ENCODE assay signal across 34 cellular contexts in the genomic region with DNA sequence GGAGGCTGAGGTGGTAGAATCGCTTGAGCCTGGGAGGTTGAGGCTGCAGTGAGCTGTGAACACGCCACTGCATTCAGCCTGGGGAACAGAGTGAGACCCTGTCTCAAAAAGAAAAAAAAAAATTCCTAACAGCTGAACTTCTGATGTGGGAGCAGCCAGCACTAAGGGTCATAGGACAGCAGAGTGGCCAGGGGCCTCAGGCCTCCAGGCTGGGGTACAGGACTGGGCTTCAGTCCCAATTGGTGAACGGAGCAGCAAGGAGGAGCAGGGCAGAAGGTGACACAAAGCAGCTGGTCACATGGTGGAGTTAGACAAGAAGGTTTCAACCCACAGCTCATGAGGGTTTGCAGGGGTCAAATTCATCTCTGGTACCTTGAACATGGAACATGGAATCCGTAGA. TPM values are rescaled to one million over a fixed set of nuclear protein-coding genes. Genes with fewer than 3 reads are reported as not detected.
"Had no signal": no experiment of that assay in that cellular context is flagged by ENCODE, and none has a peak within 500 bp of the region (broad histone marks: within the 10 kb centered on the region; RNA-seq: fewer than 3 reads in every experiment).

No MANE protein-coding gene starts in this region.

- DNase-seq: activated effector memory CD4-positive, alpha-beta T cell treated with anti-CD3 and anti-CD28 coated beads, Interleukin-2, amount 50 U/mL, for 16 hours; activated effector memory CD4-positive, alpha-beta T cell treated with Interleukin-2 at 50 U/mL for 16 hours; activated gamma-delta T cell; activated gamma-delta T cell treated with Interleukin-2 at 50 U/mL for 16 hours; activated naive CD4-positive, alpha-beta T cell; activated naive CD4-positive, alpha-beta T cell treated with anti-CD3 and anti-CD28 coated beads for 36 hours; activated naive CD4-positive, alpha-beta T cell treated with anti-CD3 and anti-CD28 coated beads, Interleukin-2, amount 10 ng/mL, durations not matched to agents 7 days and 5 days; activated naive CD4-positive, alpha-beta T cell treated with anti-CD3 and anti-CD28 coated beads, Interleukin-2, amount 50 U/mL, for 16 hours; activated naive CD4-positive, alpha-beta T cell treated with Interleukin-2 at 50 U/mL for 16 hours; activated naive CD8-positive, alpha-beta T cell treated with anti-CD3 and anti-CD28 coated beads for 36 hours; activated naive CD8-positive, alpha-beta T cell treated with anti-CD3 and anti-CD28 coated beads, Interleukin-2, amount 10 ng/mL, durations not matched to agents 7 days and 5 days; activated naive CD8-positive, alpha-beta T cell treated with anti-CD3 and anti-CD28 coated beads, Interleukin-2, amount 50 U/mL, for 24 hours; activated T-cell treated with anti-CD3 and anti-CD28 coated beads, Interleukin-2, amount 50 U/mL, for 1 hour; activated T-cell treated with anti-CD3 and anti-CD28 coated beads, Interleukin-2, amount 50 U/mL, for 24 hours; activated T-cell treated with anti-CD3 and anti-CD28 coated beads, Interleukin-2, amount 50 U/mL, for 48 hours; activated T-cell treated with anti-CD3 and anti-CD28 coated beads, Interleukin-2, amount 50 U/mL, for 72 hours; adrenal gland; amniotic stem cell; amygdala; anterior cingulate cortex; aorta; body of pancreas; brain microvascular endothelial cell; caudate nucleus; central memory CD4-positive, alpha-beta T cell; cerebellar nuclear complex had no signal

- H3K27me3 Mint-ChIP-seq: activated naive CD4-positive, alpha-beta T cell treated with anti-CD3 and anti-CD28 coated beads, Interleukin-2, amount 50 U/mL, for 24 hours had no signal

- H3K4me1 Mint-ChIP-seq: activated naive CD4-positive, alpha-beta T cell treated with anti-CD3 and anti-CD28 coated beads, Interleukin-2, amount 10 ng/mL, durations not matched to agents 7 days and 5 days; activated naive CD4-positive, alpha-beta T cell treated with anti-CD3 and anti-CD28 coated beads, Interleukin-2, amount 50 U/mL, for 24 hours; activated naive CD8-positive, alpha-beta T cell treated with anti-CD3 and anti-CD28 coated beads for 36 hours; activated naive CD8-positive, alpha-beta T cell treated with anti-CD3 and anti-CD28 coated beads, Interleukin-2, amount 10 ng/mL, durations not matched to agents 7 days and 5 days; activated naive CD8-positive, alpha-beta T cell treated with anti-CD3 and anti-CD28 coated beads, Interleukin-2, amount 50 U/mL, for 24 hours; activated T-helper 17 cell treated with anti-CD3 and anti-CD28 coated beads, Interleukin-2, amount 50 U/mL, for 72 hours; brain; central memory CD8-positive, alpha-beta T cell had no signal

- H3K36me3 Mint-ChIP-seq: activated naive CD4-positive, alpha-beta T cell treated with anti-CD3 and anti-CD28 coated beads, Interleukin-2, amount 10 ng/mL, durations not matched to agents 7 days and 5 days; activated naive CD4-positive, alpha-beta T cell treated with anti-CD3 and anti-CD28 coated beads, Interleukin-2, amount 50 U/mL, for 24 hours; activated naive CD4-positive, alpha-beta T cell treated with anti-CD3 and anti-CD28 coated beads, Interleukin-2, amount 50 U/mL, for 72 hours; activated naive CD8-positive, alpha-beta T cell; activated naive CD8-positive, alpha-beta T cell treated with anti-CD3 and anti-CD28 coated beads for 36 hours; activated naive CD8-positive, alpha-beta T cell treated with anti-CD3 and anti-CD28 coated beads, Interleukin-2, amount 10 ng/mL, durations not matched to agents 7 days and 5 days; brain had no signal

- ATAC-seq: activated naive CD4-positive, alpha-beta T cell treated with anti-CD3 and anti-CD28 coated beads, Interleukin-2, amount 50 U/mL, for 72 hours; activated naive CD8-positive, alpha-beta T cell treated with anti-CD3 and anti-CD28 coated beads, Interleukin-2, amount 50 U/mL, for 24 hours; activated T-cell treated with anti-CD3 and anti-CD28 coated beads, Interleukin-2, amount 50 U/mL, for 72 hours; activated T-helper 17 cell treated with anti-CD3 and anti-CD28 coated beads, Interleukin-2, amount 50 U/mL, for 72 hours; body of pancreas had no signal

- H3K27ac Mint-ChIP-seq: activated naive CD4-positive, alpha-beta T cell treated with anti-CD3 and anti-CD28 coated beads for 36 hours; activated naive CD4-positive, alpha-beta T cell treated with anti-CD3 and anti-CD28 coated beads, Interleukin-2, amount 10 ng/mL, durations not matched to agents 7 days and 5 days; activated naive CD4-positive, alpha-beta T cell treated with anti-CD3 and anti-CD28 coated beads, Interleukin-2, amount 50 U/mL, for 24 hours; activated naive CD4-positive, alpha-beta T cell treated with anti-CD3 and anti-CD28 coated beads, Interleukin-2, amount 50 U/mL, for 72 hours; activated naive CD8-positive, alpha-beta T cell; activated naive CD8-positive, alpha-beta T cell treated with anti-CD3 and anti-CD28 coated beads for 36 hours; activated naive CD8-positive, alpha-beta T cell treated with anti-CD3 and anti-CD28 coated beads, Interleukin-2, amount 10 ng/mL, durations not matched to agents 7 days and 5 days; activated naive CD8-positive, alpha-beta T cell treated with anti-CD3 and anti-CD28 coated beads, Interleukin-2, amount 50 U/mL, for 24 hours; activated T-cell treated with anti-CD3 and anti-CD28 coated beads, Interleukin-2, amount 50 U/mL, for 24 hours; activated T-cell treated with anti-CD3 and anti-CD28 coated beads, Interleukin-2, amount 50 U/mL, for 72 hours; activated T-helper 1 cell treated with anti-CD3 and anti-CD28 coated beads, Interleukin-12 subunit alpha, Interleukin-12 subunit beta, Interleukin-2, Interleukin-4 antibody, amounts not matched to agents 30 ng/mL and 10 ng/mL and 1 ng/mL, durations not matched to agents 14 hours and 24 hours and 36 hours; activated T-helper 17 cell treated with anti-CD3 and anti-CD28 coated beads, Interleukin-2, amount 50 U/mL, for 72 hours; activated T-helper 2 cell treated with anti-CD3 and anti-CD28 coated beads, Interferon-gamma antibody, Interleukin-2, Interleukin-4, amounts not matched to agents 10 μg/mL and 5 μg/mL and 100 μg/mL, durations not matched to agents 14 hours and 24 hours and 36 hours; brain had no signal

- H3K4me3 Mint-ChIP-seq: activated naive CD4-positive, alpha-beta T cell treated with anti-CD3 and anti-CD28 coated beads for 36 hours; activated naive CD4-positive, alpha-beta T cell treated with anti-CD3 and anti-CD28 coated beads, Interleukin-2, amount 10 ng/mL, durations not matched to agents 7 days and 5 days; activated naive CD4-positive, alpha-beta T cell treated with anti-CD3 and anti-CD28 coated beads, Interleukin-2, amount 50 U/mL, for 24 hours; activated naive CD8-positive, alpha-beta T cell; activated naive CD8-positive, alpha-beta T cell treated with anti-CD3 and anti-CD28 coated beads for 36 hours; activated naive CD8-positive, alpha-beta T cell treated with anti-CD3 and anti-CD28 coated beads, Interleukin-2, amount 10 ng/mL, durations not matched to agents 7 days and 5 days; activated naive CD8-positive, alpha-beta T cell treated with anti-CD3 and anti-CD28 coated beads, Interleukin-2, amount 50 U/mL, for 24 hours; activated T-cell treated with anti-CD3 and anti-CD28 coated beads, Interleukin-2, amount 50 U/mL, for 24 hours; activated T-cell treated with anti-CD3 and anti-CD28 coated beads, Interleukin-2, amount 50 U/mL, for 72 hours; activated T-helper 1 cell treated with anti-CD3 and anti-CD28 coated beads, Interleukin-12 subunit alpha, Interleukin-12 subunit beta, Interleukin-2, Interleukin-4 antibody, amounts not matched to agents 30 ng/mL and 10 ng/mL and 1 ng/mL, durations not matched to agents 14 hours and 24 hours and 36 hours; activated T-helper 17 cell treated with anti-CD3 and anti-CD28 coated beads, Interleukin-2, amount 50 U/mL, for 72 hours; brain; central memory CD8-positive, alpha-beta T cell had no signal

- H3K9me3 Mint-ChIP-seq: activated naive CD4-positive, alpha-beta T cell treated with anti-CD3 and anti-CD28 coated beads for 36 hours; activated naive CD4-positive, alpha-beta T cell treated with anti-CD3 and anti-CD28 coated beads, Interleukin-2, amount 10 ng/mL, durations not matched to agents 7 days and 5 days; activated naive CD4-positive, alpha-beta T cell treated with anti-CD3 and anti-CD28 coated beads, Interleukin-2, amount 50 U/mL, for 24 hours; activated naive CD4-positive, alpha-beta T cell treated with anti-CD3 and anti-CD28 coated beads, Interleukin-2, amount 50 U/mL, for 72 hours; activated naive CD8-positive, alpha-beta T cell treated with anti-CD3 and anti-CD28 coated beads for 36 hours; activated naive CD8-positive, alpha-beta T cell treated with anti-CD3 and anti-CD28 coated beads, Interleukin-2, amount 10 ng/mL, durations not matched to agents 7 days and 5 days; activated naive CD8-positive, alpha-beta T cell treated with anti-CD3 and anti-CD28 coated beads, Interleukin-2, amount 50 U/mL, for 24 hours; activated T-cell treated with anti-CD3 and anti-CD28 coated beads, Interleukin-2, amount 50 U/mL, for 24 hours; activated T-cell treated with anti-CD3 and anti-CD28 coated beads, Interleukin-2, amount 50 U/mL, for 72 hours; activated T-helper 1 cell treated with anti-CD3 and anti-CD28 coated beads, Interleukin-12 subunit alpha, Interleukin-12 subunit beta, Interleukin-2, Interleukin-4 antibody, amounts not matched to agents 30 ng/mL and 10 ng/mL and 1 ng/mL, durations not matched to agents 14 hours and 24 hours and 36 hours; activated T-helper 17 cell treated with anti-CD3 and anti-CD28 coated beads, Interleukin-2, amount 50 U/mL, for 72 hours; activated T-helper 2 cell treated with anti-CD3 and anti-CD28 coated beads, Interferon-gamma antibody, Interleukin-2, Interleukin-4, amounts not matched to agents 10 μg/mL and 5 μg/mL and 100 μg/mL, durations not matched to agents 14 hours and 24 hours and 36 hours; brain; central memory CD8-positive, alpha-beta T cell had no signal

RNA-seq across cellular contexts. Expression of a gene that starts 40.8 kb away (rescaled TPM):
- total RNA-seq: activated naive CD4-positive, alpha-beta T cell treated with anti-CD3 and anti-CD28 coated beads for 36 hours; activated naive CD4-positive, alpha-beta T cell treated with anti-CD3 and anti-CD28 coated beads, Interleukin-2, amount 50 U/mL, for 72 hours; activated naive CD8-positive, alpha-beta T cell treated with anti-CD3 and anti-CD28 coated beads for 36 hours; activated naive CD8-positive, alpha-beta T cell treated with anti-CD3 and anti-CD28 coated beads, Interleukin-2, amount 10 ng/mL, durations not matched to agents 7 days and 5 days; activated T-cell treated with anti-CD3 and anti-CD28 coated beads, Interleukin-2, amount 50 U/mL, for 72 hours; activated T-helper 1 cell treated with anti-CD3 and anti-CD28 coated beads, Interleukin-12 subunit alpha, Interleukin-12 subunit beta, Interleukin-2, Interleukin-4 antibody, amounts not matched to agents 30 ng/mL and 10 ng/mL and 1 ng/mL, durations not matched to agents 14 hours and 24 hours and 36 hours; activated T-helper 17 cell treated with anti-CD3 and anti-CD28 coated beads, Interleukin-2, amount 50 U/mL, for 72 hours; activated T-helper 2 cell treated with anti-CD3 and anti-CD28 coated beads, Interferon-gamma antibody, Interleukin-2, Interleukin-4, amounts not matched to agents 10 μg/mL and 5 μg/mL and 100 μg/mL, durations not matched to agents 14 hours and 24 hours and 36 hours had no signal
